In genomic region chr3:195147649-195148121, GRCh38 we compare ENCODE assay signal across 8 cellular contexts.
DNase-seq lines count a peak whose midpoint lies in the region; ATAC-seq and TF ChIP-seq lines count a peak whose summit lies in the region.

No MANE protein-coding gene starts in this region.

- intact Hi-C loops in OCI-LY7 (cut with micrococcal nuclease; ENCODE audit: unreplicated experiment): loop anchor here (1.0 to 5.0 kb wide), 2 partner anchors 112 to 460 kb away; partner anchors contain the start of gene FAM43A
- intact Hi-C loops in Caco-2 (cut with micrococcal nuclease; ENCODE audit: unreplicated experiment): no loop called here

- CTCF ChIA-PET in OCI-LY7 (lab: Charles Lee; ENCODE audit: unreplicated experiment): interaction anchor here (1.1 to 1.3 kb wide), 2 partner anchors 20 to 123 kb away, joined by 3 to 5 read pairs; no protein-coding TSS in a partner anchor
- CTCF ChIA-PET in Caco-2 (lab: Charles Lee): no interaction called here

- H3K36me3 Mint-ChIP-seq in Caco-2 (ENCODE audit: insufficient read depth, unreplicated experiment): no peaks in the 10 kb centered on the region

- POLR2A ChIA-PET in OCI-LY7 (lab: Charles Lee): interaction anchor here (1.0 to 1.5 kb wide), 5 partner anchors 10 to 394 kb away, joined by 3 to 9 read pairs (median 5); partner anchors contain the start of gene XXYLT1
- POLR2A ChIA-PET in Caco-2 (lab: Charles Lee): no interaction called here

- no peaks in the 10 kb centered on the region for H4K20me1 ChIP-seq in OCI-LY7 (ENCODE audit: insufficient read depth, low read length)

- no TSS peak for BruUV-seq in OCI-LY7 (replicated peaks; lab: Mats Ljungman, UMichigan)
- BruUV-seq in Caco-2 (replicated peaks; lab: Mats Ljungman, UMichigan): no TSS peak

- H3K4me1 Mint-ChIP-seq in Caco-2 (ENCODE audit: low read depth, unreplicated experiment): no peaks in the 10 kb centered on the region

- H3K27me3 Mint-ChIP-seq in Caco-2 (ENCODE audit: insufficient read depth, unreplicated experiment): no peaks in the 10 kb centered on the region

- no peak overlapping the region for H3K4me3 Mint-ChIP-seq in Caco-2 (ENCODE audit: unreplicated experiment)

- H3K4me3 ChIP-seq in OCI-LY7 (ENCODE audit: low read depth, low read length, poor library complexity, severe bottlenecking) (peak overlapping the region; percentile 63), fibroblast of pulmonary artery (replicated peaks; ENCODE audit: low read depth, low read length) (no peak overlapping the region), Caco-2 (ENCODE audit: low read depth, low read length) (no peak overlapping the region)

- peak overlapping the region; percentile 77 for H3K27ac ChIP-seq in OCI-LY7 (ENCODE audit: low read depth, low read length, poor library complexity, severe bottlenecking)

- no peaks in the 10 kb centered on the region for H3K27me3 ChIP-seq in Caco-2 (replicated peaks; ENCODE audit: control insufficient read depth, insufficient read depth, low read length)

- DNase-seq in OCI-LY7 (ENCODE audit: low spot score) (peak; percentile 80), fibroblast of pulmonary artery (ENCODE audit: low read depth) (peak; percentile 44), NCI-H2227 treated with DMSO at 0.1 percent for 48 hours (lab: John Stamatoyannopoulos, UW) (no peak), SW 1271 (lab: John Stamatoyannopoulos, UW) (no peak), Caco-2 (no peak)
- DNase-seq in stimulated activated naive CD8-positive, alpha-beta T cell treated with anti-CD3 and anti-CD28 coated beads, Interleukin-15, Interleukin-2, amounts not matched to agents 100 U/mL and 50 U/mL, for 24 hours: peak; percentile 44

- H3K36me3 ChIP-seq in OCI-LY7 (ENCODE audit: insufficient read depth, low read length) (no peaks in the 10 kb centered on the region; the same call in 1 of the 2 replicates), Caco-2 (ENCODE audit: control insufficient read depth, insufficient read depth, low read length) (no peaks in the 10 kb centered on the region)

- H3K4me1 ChIP-seq in OCI-LY7 (ENCODE audit: insufficient read depth, low read length, poor library complexity, severe bottlenecking): peaks cover 71% of the 10 kb centered on the region
- no peaks in the 10 kb centered on the region for H3K4me1 ChIP-seq in Caco-2

- peak overlapping the region; percentile 85 for H3K4me2 ChIP-seq in OCI-LY7 (ENCODE audit: low read length)

- H3K9me3 ChIP-seq in OCI-LY7 (ENCODE audit: low read length): no peaks in the 10 kb centered on the region
- no peaks in the 10 kb centered on the region for H3K9me3 ChIP-seq in Caco-2

- peak; percentile 52 for TF ChIP-seq POLR2A in GM18505 (IDR thresholded peaks at IDR 0.05; ENCODE audit: borderline replicate concordance, extremely low read depth, insufficient read depth, insufficient read length)

- ATAC-seq in GM18505 (IDR thresholded peaks at IDR 0.05; ENCODE audit: unreplicated experiment) (peak; percentile 66), GM21786 (IDR thresholded peaks at IDR 0.05; ENCODE audit: unreplicated experiment) (peak; percentile 74)
- peak; percentile 73 for ATAC-seq in stimulated activated naive CD8-positive, alpha-beta T cell treated with anti-CD3 and anti-CD28 coated beads, Interleukin-15, Interleukin-2, amounts not matched to agents 100 U/mL and 50 U/mL, for 24 hours

- no peaks in the 10 kb centered on the region for H3K9me2 ChIP-seq in OCI-LY7 (ENCODE audit: insufficient read depth, low read length)

- no peak overlapping the region for H3K27ac Mint-ChIP-seq in Caco-2 (ENCODE audit: unreplicated experiment)

- H2AFZ ChIP-seq in OCI-LY7 (ENCODE audit: low read length): peak overlapping the region; percentile 58

- H3K9me3 Mint-ChIP-seq in Caco-2 (ENCODE audit: unreplicated experiment): no peaks in the 10 kb centered on the region

- TF ChIP-seq CTCF in OCI-LY7 (conservative IDR thresholded peaks at IDR 0.05; ENCODE audit: low read length): no peak
- TF ChIP-seq CTCF in fibroblast of pulmonary artery (IDR thresholded peaks at IDR 0.05; ENCODE audit: low read length, missing control alignments): no peak
- no peak for TF ChIP-seq CTCF in Caco-2 (IDR thresholded peaks at IDR 0.05; ENCODE audit: insufficient read depth in 1 of 2, low read depth in 1 of 2, low read length in 1 of 2, severe bottlenecking in 1 of 2, unreplicated experiment in 1 of 2)

- 0 out of 2 replicates have a peak, but pooled peaks cover 8% of the 10 kb centered on the region for H3K79me2 ChIP-seq in OCI-LY7 (ENCODE audit: insufficient read depth, low read depth, low read length)

Comparison
In these comparisons a context has a peak if more than half of its experiments do, and no peak if none do; other contexts are left out.
1. DNase-seq: peak in OCI-LY7 (single experiment), fibroblast of pulmonary artery (single experiment) and stimulated activated naive CD8-positive, alpha-beta T cell treated with anti-CD3 and anti-CD28 coated beads, Interleukin-15, Interleukin-2, amounts not matched to agents 100 U/mL and 50 U/mL, for 24 hours (single experiment); none in NCI-H2227 treated with DMSO at 0.1 percent for 48 hours (single experiment), SW 1271 (0 of 2) and Caco-2 (0 of 2).
2. Peak in every context shown above with its lines, with median percentiles within 50 percentile points of each other: ATAC-seq.